Comparison of ENCODE assay signal across 18 cellular contexts in genomic region chr1:201806801-201807200, GRCh38. TPM values are rescaled to one million over a fixed set of nuclear protein-coding genes. Genes with fewer than 3 reads are reported as not detected.
A peak's percentile ranks its signal among the peaks of the same experiment; 100 is the strongest.
DNase-seq lines count a peak whose midpoint lies in the region; FAIRE-seq and TF ChIP-seq lines count a peak whose summit lies in the region.
"Had no signal": no experiment of that assay in that cellular context is flagged by ENCODE, and none has a peak within 500 bp of the region (broad histone marks: within the 10 kb centered on the region; RNA-seq: fewer than 3 reads in every experiment).

No MANE protein-coding gene starts in this region.

- no peak overlapping the region for H3K4me3 ChIP-seq in Caco-2 (ENCODE audit: low read depth, low read length)

- POLR2A ChIA-PET in Caco-2 (lab: Charles Lee) = no interaction called here

- H3K9me3 Mint-ChIP-seq in chondrocyte (ENCODE audit: low read depth) = no peaks in the 10 kb centered on the region
- no peaks in the 10 kb centered on the region for H3K9me3 Mint-ChIP-seq in osteocyte (ENCODE audit: unreplicated experiment)
- H3K9me3 Mint-ChIP-seq in Caco-2 (ENCODE audit: unreplicated experiment) = no peaks in the 10 kb centered on the region
- H3K9me3 Mint-ChIP-seq: CD4-positive, CD25-positive, alpha-beta regulatory T cell; H9 had no signal

- CTCF ChIA-PET in Caco-2 (lab: Charles Lee) = no interaction called here

- no peaks in the 10 kb centered on the region for H3K27me3 ChIP-seq in Caco-2 (replicated peaks; ENCODE audit: control insufficient read depth, insufficient read depth, low read length)
- H3K27me3 ChIP-seq: BE2C had no signal

- H3K4me1 Mint-ChIP-seq in chondrocyte (ENCODE audit: low read depth) (no peaks in the 10 kb centered on the region), osteocyte (ENCODE audit: unreplicated experiment) (no peaks in the 10 kb centered on the region), Caco-2 (ENCODE audit: low read depth, unreplicated experiment) (no peaks in the 10 kb centered on the region)
- H3K4me1 Mint-ChIP-seq: CD4-positive, CD25-positive, alpha-beta regulatory T cell; H9 had no signal

- H3K36me3 Mint-ChIP-seq in chondrocyte (ENCODE audit: low read depth) (peaks cover 70% of the 10 kb centered on the region), osteocyte (ENCODE audit: unreplicated experiment) (peaks cover 80% of the 10 kb centered on the region), Caco-2 (ENCODE audit: insufficient read depth, unreplicated experiment) (peaks cover 5% of the 10 kb centered on the region)

- H3K4me3 Mint-ChIP-seq in chondrocyte (ENCODE audit: unreplicated experiment) (no peak overlapping the region), osteocyte (ENCODE audit: unreplicated experiment) (no peak overlapping the region), Caco-2 (ENCODE audit: unreplicated experiment) (no peak overlapping the region)
- H3K4me3 Mint-ChIP-seq: CD4-positive, CD25-positive, alpha-beta regulatory T cell; H9 had no signal

- TF ChIP-seq CTCF in chondrocyte (IDR thresholded peaks at IDR 0.05) (no peak), osteocyte (IDR thresholded peaks at IDR 0.05) (no peak), Caco-2 (IDR thresholded peaks at IDR 0.05; ENCODE audit: insufficient read depth in 1 of 2, low read depth in 1 of 2, low read length in 1 of 2, severe bottlenecking in 1 of 2, unreplicated experiment in 1 of 2) (no peak)

- no peaks in the 10 kb centered on the region for H3K9me3 ChIP-seq in Caco-2
- H3K9me3 ChIP-seq: BE2C had no signal

- no peaks in the 10 kb centered on the region for H3K36me3 ChIP-seq in Caco-2 (ENCODE audit: control insufficient read depth, insufficient read depth, low read length)

- H3K4me1 ChIP-seq in Caco-2 = no peaks in the 10 kb centered on the region
- H3K4me1 ChIP-seq: BE2C had no signal

- peak; percentile 38 for FAIRE-seq in HTR-8/SVneo (lab: Jason Lieb, UNC)
- peak; percentile 55 for FAIRE-seq in urothelium cell line (lab: Jason Lieb, UNC)
- FAIRE-seq: A204.1, GM19239, H1 had no signal

- DNase-seq in HTR-8/SVneo (ENCODE audit: insufficient read length, low spot score) (no peak), chondrocyte (ENCODE audit: low spot score) (no peak), osteocyte (ENCODE audit: extremely low spot score, unreplicated experiment) (no peak), urothelium cell line (ENCODE audit: low spot score) (no peak), Caco-2 (no peak), T-helper 1 cell (no peak), NCI-H345 treated with DMSO at 0.1 percent for 48 hours (lab: John Stamatoyannopoulos, UW; ENCODE audit: unreplicated experiment) (no peak)
- DNase-seq: ACHN; BE2C; C1 segment of cervical spinal cord; Calu3; CD4-positive, CD25-positive, alpha-beta regulatory T cell; DMS79 treated with DMSO at 0.1 percent for 48 hours; GF-D8; H9 had no signal

- H3K27ac Mint-ChIP-seq in chondrocyte (ENCODE audit: unreplicated experiment) = peak overlapping the region; percentile 33
- H3K27ac Mint-ChIP-seq in osteocyte (ENCODE audit: unreplicated experiment) = peak overlapping the region; percentile 29
- no peak overlapping the region for H3K27ac Mint-ChIP-seq in Caco-2 (ENCODE audit: unreplicated experiment)
- H3K27ac Mint-ChIP-seq: CD4-positive, CD25-positive, alpha-beta regulatory T cell had no signal

- BruUV-seq in Caco-2 (replicated peaks; lab: Mats Ljungman, UMichigan) = no TSS peak

- no peaks in the 10 kb centered on the region for H3K27me3 Mint-ChIP-seq in chondrocyte (ENCODE audit: low read depth)
- no peaks in the 10 kb centered on the region for H3K27me3 Mint-ChIP-seq in osteocyte (ENCODE audit: unreplicated experiment)
- peaks cover 4% of the 10 kb centered on the region for H3K27me3 Mint-ChIP-seq in Caco-2 (ENCODE audit: insufficient read depth, unreplicated experiment)
- H3K27me3 Mint-ChIP-seq: CD4-positive, CD25-positive, alpha-beta regulatory T cell had no signal

- intact Hi-C loops in Caco-2 (cut with micrococcal nuclease; ENCODE audit: unreplicated experiment) = no loop called here

RNA-seq across cellular contexts. Expression of gene IPO9, which starts 22.2 kb away (rescaled TPM):
- total RNA-seq in chondrocyte (47.1 to 69.5 TPM (median 48.2 TPM) in 3 replicates), osteocyte (63.3 and 65.0 TPM in 2 replicates), Caco-2 (2022) (95.1 and 107 TPM in 2 replicates)
